Comparison of ENCODE assay signal across 8 cellular contexts in the genomic region with DNA sequence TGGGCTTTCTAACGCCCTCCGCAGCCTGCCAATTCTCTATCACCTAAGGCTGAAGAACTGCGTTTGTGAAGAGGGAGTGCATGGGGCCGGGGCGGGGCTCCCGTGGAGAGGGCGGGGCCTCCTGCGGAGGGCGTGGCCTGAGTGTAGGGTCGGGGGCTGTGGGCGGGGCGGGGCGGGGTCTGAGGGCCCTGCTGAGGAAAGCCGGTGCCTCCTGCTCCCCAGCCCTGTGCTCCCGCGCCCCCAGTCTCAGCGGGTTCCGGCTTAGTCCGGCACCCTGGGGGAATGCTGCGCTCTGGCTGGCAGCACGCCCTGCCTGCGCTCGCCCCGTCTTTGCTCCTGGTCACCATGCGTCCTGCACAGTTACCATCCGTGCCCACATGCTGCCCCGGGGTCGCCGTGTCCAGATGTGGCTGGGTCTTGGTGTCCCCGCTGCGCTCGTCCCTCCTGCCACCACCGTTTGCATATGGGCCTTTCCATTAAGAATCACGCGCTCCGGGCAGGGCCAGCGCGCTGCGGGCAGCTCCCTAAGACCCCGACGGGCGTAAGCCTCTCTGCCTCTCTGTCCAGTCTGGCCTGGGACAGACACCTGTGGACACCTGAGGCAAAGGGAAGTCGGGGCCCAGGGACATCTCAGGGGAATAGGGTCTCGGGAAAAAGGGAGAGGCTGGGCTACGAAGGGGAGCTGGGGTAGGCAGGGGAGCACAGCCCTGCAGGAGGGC.
DNase-seq lines count a peak whose midpoint lies in the region; ATAC-seq and TF ChIP-seq lines count a peak whose summit lies in the region.

No MANE protein-coding gene starts in this region.

- H3K4me1 ChIP-seq in thoracic aorta (ENCODE audit: control insufficient read depth in 1 of 2, low read depth in 2 of 2), result peaks cover 0 to 7% of the 10 kb centered on the region in 2 donors

- H3K36me3 Mint-ChIP-seq in nephron progenitor cell (ENCODE audit: low read depth), result no peaks in the 10 kb centered on the region

- H3K4me1 Mint-ChIP-seq in nephron progenitor cell, result peaks cover 35% of the 10 kb centered on the region

- ATAC-seq in thoracic aorta (ENCODE audit: insufficient number of reproducible peaks, low FRiP score, low read depth), result no peak
- ATAC-seq in HG03175 (IDR thresholded peaks at IDR 0.05; ENCODE audit: unreplicated experiment), result no peak

- no peak for TF ChIP-seq CTCF in coronary artery (IDR thresholded peaks at IDR 0.05)
- TF ChIP-seq CTCF in nephron progenitor cell (IDR thresholded peaks at IDR 0.05), result no peak
- TF ChIP-seq CTCF in thoracic aorta (IDR thresholded peaks at IDR 0.05), result no peak
- TF ChIP-seq CTCF in WERI-Rb-1 (IDR thresholded peaks at IDR 0.05; ENCODE audit: low read depth, low read length), result no peak

- peaks cover 92% of the 10 kb centered on the region for H3K27me3 Mint-ChIP-seq in nephron progenitor cell (ENCODE audit: low read depth, poor library complexity)

- H3K27me3 ChIP-seq in thoracic aorta (replicated peaks; ENCODE audit: insufficient read depth), result no peaks in the 10 kb centered on the region
- H3K27me3 ChIP-seq in WERI-Rb-1 (ENCODE audit: insufficient read depth, low read depth, severe bottlenecking), result peaks cover 91% of the 10 kb centered on the region

- H3K27ac Mint-ChIP-seq in nephron progenitor cell, result no peak overlapping the region

- H3K36me3 ChIP-seq in thoracic aorta (no peaks in the 10 kb centered on the region), WERI-Rb-1 (no peaks in the 10 kb centered on the region)

- H3K9me3 ChIP-seq in thoracic aorta (no peaks in the 10 kb centered on the region), WERI-Rb-1 (ENCODE audit: severe bottlenecking) (peaks cover 3% of the 10 kb centered on the region)

- H3K4me3 ChIP-seq in coronary artery, result peak overlapping the region; percentile 42
- peak overlapping the region; percentile 33 for H3K4me3 ChIP-seq in thoracic aorta
- no peak overlapping the region for H3K4me3 ChIP-seq in WERI-Rb-1 (ENCODE audit: low read depth, low read length)

- no peaks in the 10 kb centered on the region for H3K9me3 Mint-ChIP-seq in nephron progenitor cell

- H3K4me3 Mint-ChIP-seq in nephron progenitor cell, result peak overlapping the region; percentile 70

- H3K27ac ChIP-seq in coronary artery (no peak overlapping the region), thoracic aorta (no peak overlapping the region), WERI-Rb-1 (no peak overlapping the region)

- DNase-seq in NCI-H748 (lab: John Stamatoyannopoulos, UW; ENCODE audit: unreplicated experiment) (peak; percentile 15), NCI-H748 treated with DMSO at 0.1 percent for 48 hours (lab: John Stamatoyannopoulos, UW) (no peak), coronary artery (ENCODE audit: low spot score) (no peak), nephron progenitor cell (peak; percentile 84), thoracic aorta (ENCODE audit: low spot score) (no peak), Ammon's horn (ENCODE audit: low spot score) (no peak), WERI-Rb-1 (no peak)

Comparison
In these comparisons a context has a peak if more than half of its experiments do, and no peak if none do; other contexts are left out.
1. DNase-seq: peak in NCI-H748 (single experiment) and nephron progenitor cell (single experiment); none in NCI-H748 treated with DMSO at 0.1 percent for 48 hours (single experiment), coronary artery (single experiment), thoracic aorta (single experiment), Ammon's horn (single experiment) and WERI-Rb-1 (single experiment).